In the genomic region with DNA sequence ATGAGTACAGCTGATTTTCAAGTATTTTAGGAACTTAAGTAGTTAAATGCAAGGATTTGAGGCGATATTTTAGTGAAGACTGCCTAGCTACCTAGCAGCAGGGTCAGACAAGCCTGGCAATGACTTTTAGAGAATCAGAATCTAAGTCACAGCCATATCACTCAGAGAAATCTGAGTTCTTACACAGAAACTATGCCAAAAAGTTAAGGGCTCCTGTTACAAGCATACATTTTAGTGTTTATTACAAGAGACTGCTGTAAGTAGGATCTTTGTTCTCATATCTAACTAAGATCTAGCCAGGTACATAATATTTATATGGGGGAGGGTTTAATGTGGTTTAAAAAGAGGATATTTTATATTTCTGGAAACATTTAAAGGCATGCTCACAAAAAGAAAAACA, we compare ENCODE assay signal across 1 cellular context.
TF ChIP-seq lines count a peak whose summit lies in the region.

No MANE protein-coding gene starts in this region.

TF ChIP-seq in GM23338, 12 proteins besides CTCF, POLR2A, EP300 and RAD21 (continued from another document):
- TF ChIP-seq, protein P1, sequence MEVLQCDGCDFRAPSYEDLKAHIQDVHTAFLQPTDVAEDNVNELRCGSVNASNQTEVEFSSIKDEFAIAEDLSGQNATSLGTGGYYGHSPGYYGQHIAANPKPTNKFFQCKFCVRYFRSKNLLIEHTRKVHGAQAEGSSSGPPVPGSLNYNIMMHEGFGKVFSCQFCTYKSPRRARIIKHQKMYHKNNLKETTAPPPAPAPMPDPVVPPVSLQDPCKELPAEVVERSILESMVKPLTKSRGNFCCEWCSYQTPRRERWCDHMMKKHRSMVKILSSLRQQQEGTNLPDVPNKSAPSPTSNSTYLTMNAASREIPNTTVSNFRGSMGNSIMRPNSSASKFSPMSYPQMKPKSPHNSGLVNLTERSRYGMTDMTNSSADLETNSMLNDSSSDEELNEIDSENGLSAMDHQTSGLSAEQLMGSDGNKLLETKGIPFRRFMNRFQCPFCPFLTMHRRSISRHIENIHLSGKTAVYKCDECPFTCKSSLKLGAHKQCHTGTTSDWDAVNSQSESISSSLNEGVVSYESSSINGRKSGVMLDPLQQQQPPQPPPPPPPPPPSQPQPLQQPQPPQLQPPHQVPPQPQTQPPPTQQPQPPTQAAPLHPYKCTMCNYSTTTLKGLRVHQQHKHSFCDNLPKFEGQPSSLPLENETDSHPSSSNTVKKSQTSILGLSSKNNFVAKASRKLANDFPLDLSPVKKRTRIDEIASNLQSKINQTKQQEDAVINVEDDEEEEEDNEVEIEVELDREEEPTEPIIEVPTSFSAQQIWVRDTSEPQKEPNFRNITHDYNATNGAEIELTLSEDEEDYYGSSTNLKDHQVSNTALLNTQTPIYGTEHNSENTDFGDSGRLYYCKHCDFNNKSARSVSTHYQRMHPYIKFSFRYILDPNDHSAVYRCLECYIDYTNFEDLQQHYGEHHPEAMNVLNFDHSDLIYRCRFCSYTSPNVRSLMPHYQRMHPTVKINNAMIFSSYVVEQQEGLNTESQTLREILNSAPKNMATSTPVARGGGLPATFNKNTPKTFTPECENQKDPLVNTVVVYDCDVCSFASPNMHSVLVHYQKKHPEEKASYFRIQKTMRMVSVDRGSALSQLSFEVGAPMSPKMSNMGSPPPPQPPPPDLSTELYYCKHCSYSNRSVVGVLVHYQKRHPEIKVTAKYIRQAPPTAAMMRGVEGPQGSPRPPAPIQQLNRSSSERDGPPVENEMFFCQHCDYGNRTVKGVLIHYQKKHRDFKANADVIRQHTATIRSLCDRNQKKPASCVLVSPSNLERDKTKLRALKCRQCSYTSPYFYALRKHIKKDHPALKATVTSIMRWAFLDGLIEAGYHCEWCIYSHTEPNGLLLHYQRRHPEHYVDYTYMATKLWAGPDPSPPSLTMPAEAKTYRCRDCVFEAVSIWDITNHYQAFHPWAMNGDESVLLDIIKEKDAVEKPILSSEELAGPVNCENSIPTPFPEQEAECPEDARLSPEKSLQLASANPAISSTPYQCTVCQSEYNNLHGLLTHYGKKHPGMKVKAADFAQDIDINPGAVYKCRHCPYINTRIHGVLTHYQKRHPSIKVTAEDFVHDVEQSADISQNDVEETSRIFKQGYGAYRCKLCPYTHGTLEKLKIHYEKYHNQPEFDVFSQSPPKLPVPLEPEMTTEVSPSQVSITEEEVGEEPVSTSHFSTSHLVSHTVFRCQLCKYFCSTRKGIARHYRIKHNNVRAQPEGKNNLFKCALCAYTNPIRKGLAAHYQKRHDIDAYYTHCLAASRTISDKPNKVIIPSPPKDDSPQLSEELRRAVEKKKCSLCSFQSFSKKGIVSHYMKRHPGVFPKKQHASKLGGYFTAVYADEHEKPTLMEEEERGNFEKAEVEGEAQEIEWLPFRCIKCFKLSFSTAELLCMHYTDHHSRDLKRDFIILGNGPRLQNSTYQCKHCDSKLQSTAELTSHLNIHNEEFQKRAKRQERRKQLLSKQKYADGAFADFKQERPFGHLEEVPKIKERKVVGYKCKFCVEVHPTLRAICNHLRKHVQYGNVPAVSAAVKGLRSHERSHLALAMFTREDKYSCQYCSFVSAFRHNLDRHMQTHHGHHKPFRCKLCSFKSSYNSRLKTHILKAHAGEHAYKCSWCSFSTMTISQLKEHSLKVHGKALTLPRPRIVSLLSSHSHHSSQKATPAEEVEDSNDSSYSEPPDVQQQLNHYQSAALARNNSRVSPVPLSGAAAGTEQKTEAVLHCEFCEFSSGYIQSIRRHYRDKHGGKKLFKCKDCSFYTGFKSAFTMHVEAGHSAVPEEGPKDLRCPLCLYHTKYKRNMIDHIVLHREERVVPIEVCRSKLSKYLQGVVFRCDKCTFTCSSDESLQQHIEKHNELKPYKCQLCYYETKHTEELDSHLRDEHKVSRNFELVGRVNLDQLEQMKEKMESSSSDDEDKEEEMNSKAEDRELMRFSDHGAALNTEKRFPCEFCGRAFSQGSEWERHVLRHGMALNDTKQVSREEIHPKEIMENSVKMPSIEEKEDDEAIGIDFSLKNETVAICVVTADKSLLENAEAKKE (CRISPR knock-in tag; IDR thresholded peaks at IDR 0.05): no peak
- TF ChIP-seq POLR2AphosphoS5 (IDR thresholded peaks at IDR 0.05; ENCODE audit: low read depth) (no peak), CREB1 (CRISPR knock-in tag; IDR thresholded peaks at IDR 0.05; ENCODE audit: low read depth) (no peak), JUNB (IDR thresholded peaks at IDR 0.05; ENCODE audit: unreplicated experiment) (no peak), ZNF114 (CRISPR knock-in tag; IDR thresholded peaks at IDR 0.05) (no peak), ZNF331 (CRISPR knock-in tag; IDR thresholded peaks at IDR 0.05; ENCODE audit: low read depth) (no peak), NANOG (IDR thresholded peaks at IDR 0.05; ENCODE audit: borderline replicate concordance) (no peak), EZH2 (IDR thresholded peaks at IDR 0.05; ENCODE audit: low read depth, unreplicated experiment) (no peak)
- TF ChIP-seq, protein P2, sequence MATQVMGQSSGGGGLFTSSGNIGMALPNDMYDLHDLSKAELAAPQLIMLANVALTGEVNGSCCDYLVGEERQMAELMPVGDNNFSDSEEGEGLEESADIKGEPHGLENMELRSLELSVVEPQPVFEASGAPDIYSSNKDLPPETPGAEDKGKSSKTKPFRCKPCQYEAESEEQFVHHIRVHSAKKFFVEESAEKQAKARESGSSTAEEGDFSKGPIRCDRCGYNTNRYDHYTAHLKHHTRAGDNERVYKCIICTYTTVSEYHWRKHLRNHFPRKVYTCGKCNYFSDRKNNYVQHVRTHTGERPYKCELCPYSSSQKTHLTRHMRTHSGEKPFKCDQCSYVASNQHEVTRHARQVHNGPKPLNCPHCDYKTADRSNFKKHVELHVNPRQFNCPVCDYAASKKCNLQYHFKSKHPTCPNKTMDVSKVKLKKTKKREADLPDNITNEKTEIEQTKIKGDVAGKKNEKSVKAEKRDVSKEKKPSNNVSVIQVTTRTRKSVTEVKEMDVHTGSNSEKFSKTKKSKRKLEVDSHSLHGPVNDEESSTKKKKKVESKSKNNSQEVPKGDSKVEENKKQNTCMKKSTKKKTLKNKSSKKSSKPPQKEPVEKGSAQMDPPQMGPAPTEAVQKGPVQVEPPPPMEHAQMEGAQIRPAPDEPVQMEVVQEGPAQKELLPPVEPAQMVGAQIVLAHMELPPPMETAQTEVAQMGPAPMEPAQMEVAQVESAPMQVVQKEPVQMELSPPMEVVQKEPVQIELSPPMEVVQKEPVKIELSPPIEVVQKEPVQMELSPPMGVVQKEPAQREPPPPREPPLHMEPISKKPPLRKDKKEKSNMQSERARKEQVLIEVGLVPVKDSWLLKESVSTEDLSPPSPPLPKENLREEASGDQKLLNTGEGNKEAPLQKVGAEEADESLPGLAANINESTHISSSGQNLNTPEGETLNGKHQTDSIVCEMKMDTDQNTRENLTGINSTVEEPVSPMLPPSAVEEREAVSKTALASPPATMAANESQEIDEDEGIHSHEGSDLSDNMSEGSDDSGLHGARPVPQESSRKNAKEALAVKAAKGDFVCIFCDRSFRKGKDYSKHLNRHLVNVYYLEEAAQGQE (IDR thresholded peaks at IDR 0.05; ENCODE audit: unreplicated experiment): no peak
